20 cellular contexts compared by ENCODE assay signal in the genomic region with DNA sequence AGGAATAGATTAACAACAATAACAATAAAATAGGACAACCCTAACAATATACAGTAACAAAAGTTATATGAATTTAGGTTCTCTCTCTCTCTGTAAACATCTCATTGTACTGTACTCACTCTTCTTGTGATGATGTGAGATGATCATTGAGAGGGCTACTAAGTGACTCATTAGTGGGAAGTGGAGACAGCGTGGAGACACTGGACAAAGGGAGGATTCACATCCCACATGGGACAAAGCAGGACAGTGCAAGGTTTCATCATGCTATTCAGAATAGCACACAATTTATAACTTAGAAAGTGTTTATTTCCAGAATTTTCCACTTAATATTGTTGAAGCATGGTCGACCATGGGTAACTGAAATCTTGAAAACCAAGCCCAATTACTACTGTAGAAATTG. TPM values are rescaled to one million over a fixed set of nuclear protein-coding genes. Genes with fewer than 3 reads are reported as not detected.
"Had no signal": no experiment of that assay in that cellular context is flagged by ENCODE, and none has a peak within 500 bp of the region (broad histone marks: within the 10 kb centered on the region; RNA-seq: fewer than 3 reads in every experiment).

No MANE protein-coding gene starts in this region.

- DNase-seq: activated CD4-positive, alpha-beta T cell treated with anti-CD3 and anti-CD28 coated beads for 4 hours; activated CD4-positive, alpha-beta T cell treated with anti-CD3 and anti-CD28 coated beads, Interleukin-2, amount 50 U/mL, for 4 hours; activated naive CD4-positive, alpha-beta T cell; activated T-cell treated with anti-CD3 and anti-CD28 coated beads for 4 hours; activated T-cell treated with anti-CD3 and anti-CD28 coated beads, Interleukin-2, amount 50 U/mL, for 72 hours; cortex of kidney; endodermal cell; foreskin fibroblast; left colon; naive thymus-derived CD8-positive, alpha-beta T cell; occipital lobe; right cardiac atrium; spleen; stimulated activated naive CD4-positive, alpha-beta T cell treated with Interleukin-2 at 50 U/mL for 16 hours; uterus had no signal

- H3K27ac ChIP-seq: ascending aorta, cardiac muscle cell, hepatocyte, parathyroid adenoma, spleen, uterus had no signal

RNA-seq across cellular contexts. Expression of a gene that starts 36.4 kb away (rescaled TPM):
- total RNA-seq: ascending aorta; cardiac muscle cell; naive thymus-derived CD8-positive, alpha-beta T cell; right cardiac atrium; T-helper 1 cell treated with Interleukin-12 subunit alpha and Interleukin-12 subunit beta and Interleukin-4 antibody, amounts not matched to agents 30 ng/mL and 1 ng/mL, for 36 hours had no signal
